Comparison of ENCODE assay signal across 27 cellular contexts in the genomic region with DNA sequence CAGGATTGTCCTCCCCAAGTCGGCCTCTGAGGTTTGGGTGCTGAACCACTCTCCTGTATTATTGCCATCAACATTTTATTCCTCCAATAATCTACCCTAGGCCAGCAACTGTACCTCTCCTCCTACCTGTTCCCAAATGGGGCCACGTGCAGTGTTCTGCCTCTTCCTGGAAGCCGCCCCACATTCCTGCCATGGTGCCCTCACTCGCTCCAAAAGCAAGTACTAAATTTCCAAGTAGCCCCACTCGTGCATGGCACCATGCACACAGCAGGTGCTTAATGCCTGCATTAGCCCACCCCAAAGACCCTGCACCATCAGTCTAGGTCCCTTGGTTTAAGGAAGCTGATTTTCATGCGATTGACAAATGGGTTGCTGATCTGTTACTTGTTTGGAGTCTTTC.
DNase-seq lines count a peak whose midpoint lies in the region; ATAC-seq, FAIRE-seq and TF ChIP-seq lines count a peak whose summit lies in the region.
"Had no signal": no experiment of that assay in that cellular context is flagged by ENCODE, and none has a peak within 500 bp of the region (broad histone marks: within the 10 kb centered on the region; RNA-seq: fewer than 3 reads in every experiment).

No MANE protein-coding gene starts in this region.

- H3K4me3 Mint-ChIP-seq in stimulated activated naive CD8-positive, alpha-beta T cell treated with anti-CD3 and anti-CD28 coated beads, Interleukin-15, amount 100 ng/mL, for 72 hours = no peak overlapping the region
- no peak overlapping the region for H3K4me3 Mint-ChIP-seq in activated naive CD8-positive, alpha-beta T cell treated with anti-CD3 and anti-CD28 coated beads for 36 hours
- H3K4me3 Mint-ChIP-seq in neural crest cell = no peak overlapping the region

- H3K4me1 Mint-ChIP-seq in stimulated activated naive CD8-positive, alpha-beta T cell treated with anti-CD3 and anti-CD28 coated beads, Interleukin-15, amount 100 ng/mL, for 72 hours = peaks cover 48% of the 10 kb centered on the region
- H3K4me1 Mint-ChIP-seq in activated naive CD8-positive, alpha-beta T cell treated with anti-CD3 and anti-CD28 coated beads for 36 hours = peaks cover 18% of the 10 kb centered on the region
- H3K4me1 Mint-ChIP-seq in neural crest cell = peaks cover 8% of the 10 kb centered on the region

- ATAC-seq in stimulated activated naive CD8-positive, alpha-beta T cell treated with anti-CD3 and anti-CD28 coated beads, Interleukin-15, amount 100 ng/mL, for 72 hours = no peak
- ATAC-seq in stimulated activated naive CD8-positive, alpha-beta T cell treated with anti-CD3 and anti-CD28 coated beads, Interleukin-15, Interleukin-2, amounts not matched to agents 100 U/mL and 50 U/mL, for 24 hours = no peak
- ATAC-seq: body of pancreas, foreskin keratinocyte, HCT116, heart right ventricle, Right ventricle myocardium inferior had no signal

- peaks cover 30% of the 10 kb centered on the region for H3K36me3 Mint-ChIP-seq in activated naive CD8-positive, alpha-beta T cell treated with anti-CD3 and anti-CD28 coated beads for 36 hours
- no peaks in the 10 kb centered on the region for H3K36me3 Mint-ChIP-seq in neural crest cell (ENCODE audit: low read depth)

- TF ChIP-seq POLR2A in GM12891 (IDR thresholded peaks at IDR 0.05; ENCODE audit: low read depth, low read length) = no peak

- no peaks in the 10 kb centered on the region for H3K9me3 Mint-ChIP-seq in stimulated activated naive CD8-positive, alpha-beta T cell treated with anti-CD3 and anti-CD28 coated beads, Interleukin-15, amount 100 ng/mL, for 72 hours
- no peaks in the 10 kb centered on the region for H3K9me3 Mint-ChIP-seq in activated naive CD8-positive, alpha-beta T cell treated with anti-CD3 and anti-CD28 coated beads for 36 hours
- H3K9me3 Mint-ChIP-seq in neural crest cell = no peaks in the 10 kb centered on the region

- peak overlapping the region; percentile 30 to 42 for H3K27ac Mint-ChIP-seq in stimulated activated naive CD8-positive, alpha-beta T cell treated with anti-CD3 and anti-CD28 coated beads, Interleukin-15, amount 100 ng/mL, for 72 hours
- H3K27ac Mint-ChIP-seq in activated naive CD8-positive, alpha-beta T cell treated with anti-CD3 and anti-CD28 coated beads for 36 hours = peak overlapping the region; percentile 10
- H3K27ac Mint-ChIP-seq in neural crest cell (ENCODE audit: unreplicated experiment) = peak overlapping the region; percentile 69

- TF ChIP-seq CTCF in neural crest cell (conservative IDR thresholded peaks at IDR 0.05) = no peak

- H3K27me3 Mint-ChIP-seq in stimulated activated naive CD8-positive, alpha-beta T cell treated with anti-CD3 and anti-CD28 coated beads, Interleukin-15, amount 100 ng/mL, for 72 hours = no peaks in the 10 kb centered on the region
- no peaks in the 10 kb centered on the region for H3K27me3 Mint-ChIP-seq in activated naive CD8-positive, alpha-beta T cell treated with anti-CD3 and anti-CD28 coated beads for 36 hours
- H3K27me3 Mint-ChIP-seq in neural crest cell (ENCODE audit: low read depth) = no peaks in the 10 kb centered on the region

- DNase-seq in stimulated activated naive CD8-positive, alpha-beta T cell treated with anti-CD3 and anti-CD28 coated beads, Interleukin-15, amount 100 ng/mL, for 72 hours = no peak
- no peak for DNase-seq in stimulated activated naive CD8-positive, alpha-beta T cell treated with anti-CD3 and anti-CD28 coated beads, Interleukin-15, Interleukin-2, amounts not matched to agents 100 U/mL and 50 U/mL, for 24 hours
- no peak for DNase-seq in activated naive CD8-positive, alpha-beta T cell treated with anti-CD3 and anti-CD28 coated beads for 36 hours
- DNase-seq in neural crest cell (ENCODE audit: low read depth, low spot score) (no peak), GM12891 (ENCODE audit: insufficient read length, low spot score) (no peak), NCI-H345 treated with DMSO at 0.1 percent for 48 hours (lab: John Stamatoyannopoulos, UW; ENCODE audit: unreplicated experiment) (no peak)
- no peak for DNase-seq in effector CD8-positive, alpha-beta T cell (lab: John Stamatoyannopoulos, UW)
- DNase-seq: activated CD4-positive, alpha-beta T cell treated with anti-CD3 and anti-CD28 coated beads for 1 hour; activated gamma-delta T cell treated with Interleukin-2 at 50 U/mL for 16 hours; adrenal gland; body of pancreas; Calu3; cerebellar nuclear complex; DMS79 treated with DMSO at 0.1 percent for 48 hours; dorsolateral prefrontal cortex; esophagus squamous epithelium; foreskin keratinocyte; GDM1; heart right ventricle; Kasumi-1; NCI-H1417 treated with DMSO at 0.1 percent for 48 hours; NCI-H345; SK-N-SH; stimulated activated CD4-positive, alpha-beta T cell treated with anti-CD3 and anti-CD28 coated beads, Interleukin-1b, Interleukin-23, amount 100 ng/mL, for 48 hours; trophoblast cell had no signal

- no peak for FAIRE-seq in GM12891 (lab: Jason Lieb, UNC)

TF ChIP-seq in GM12891, 5 proteins besides CTCF, POLR2A, EP300 and RAD21:
- TF ChIP-seq SPI1 (IDR thresholded peaks at IDR 0.05; ENCODE audit: low read depth, low read length) (no peak), PAX5 (IDR thresholded peaks at IDR 0.05; ENCODE audit: insufficient read depth, low read length, severe bottlenecking) (no peak), TAF1 (IDR thresholded peaks at IDR 0.05; ENCODE audit: low read depth, low read length) (no peak), POLR2AphosphoS5 (IDR thresholded peaks at IDR 0.05; ENCODE audit: low read depth, low read length) (no peak), POU2F2 (IDR thresholded peaks at IDR 0.05; ENCODE audit: low read depth, low read length) (no peak)

Comparison
In these comparisons a context has a peak if more than half of its experiments do, and no peak if none do; other contexts are left out.
1. H3K27ac Mint-ChIP-seq: peak in every context shown above with its lines; median percentile 69 in neural crest cell; 36 in stimulated activated naive CD8-positive, alpha-beta T cell treated with anti-CD3 and anti-CD28 coated beads, Interleukin-15, amount 100 ng/mL, for 72 hours; 10 in activated naive CD8-positive, alpha-beta T cell treated with anti-CD3 and anti-CD28 coated beads for 36 hours.